Comparison of ENCODE assay signal across 1 cellular context in genomic region chr3:157065201-157065600, GRCh38.
A peak's percentile ranks its signal among the peaks of the same experiment; 100 is the strongest.
TF ChIP-seq lines count a peak whose summit lies in the region.

No MANE protein-coding gene starts in this region.

TF ChIP-seq in GM23338, 12 proteins besides CTCF, POLR2A, EP300 and RAD21 (continued from another document):
- TF ChIP-seq NANOG (IDR thresholded peaks at IDR 0.05; ENCODE audit: borderline replicate concordance) = 0 out of 2 replicates have a peak, but pooled peaks have one; percentile 28
